In the genomic region with DNA sequence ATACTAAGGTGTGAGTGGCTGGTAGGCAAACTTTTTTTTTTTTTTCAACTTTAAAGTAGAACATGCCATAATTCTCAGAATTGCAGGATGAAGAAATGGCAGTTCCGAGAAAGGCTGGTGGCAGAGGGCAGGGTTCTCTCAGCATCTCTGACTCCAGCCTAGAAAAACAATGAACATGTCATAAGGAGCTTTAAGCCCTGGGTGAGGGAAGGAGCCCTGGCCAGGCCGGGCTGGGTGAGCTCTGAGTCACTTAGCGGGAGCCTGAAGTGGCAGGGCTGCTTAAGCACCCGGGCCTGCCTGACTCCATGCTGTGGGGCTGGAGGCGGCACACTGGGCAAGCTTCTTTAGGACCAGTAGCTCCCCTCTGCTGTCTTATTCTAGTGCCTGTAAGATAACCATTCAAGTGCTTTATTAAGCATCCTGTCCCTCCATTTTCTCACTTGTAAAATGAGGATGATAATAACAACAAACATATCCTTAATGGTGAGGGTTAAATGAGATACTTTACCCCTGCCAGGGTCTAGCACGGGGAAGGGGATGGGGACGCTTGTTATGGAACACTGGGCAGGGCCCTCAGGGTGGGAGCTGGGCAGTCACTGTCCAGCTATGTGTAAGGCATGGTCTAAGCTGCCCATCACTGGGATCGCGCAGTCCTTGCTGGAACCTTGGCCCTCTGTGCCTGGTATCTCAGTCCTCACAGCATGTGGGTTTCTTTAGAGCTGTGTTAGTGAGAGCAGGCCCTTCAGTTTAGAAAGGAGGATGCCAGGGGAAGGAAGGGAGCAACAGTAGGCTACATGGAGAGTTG, we compare ENCODE assay signal across 10 cellular contexts. TPM values are rescaled to one million over a fixed set of nuclear protein-coding genes. Genes with fewer than 3 reads are reported as not detected.
DNase-seq lines count a peak whose midpoint lies in the region; ATAC-seq, FAIRE-seq and TF ChIP-seq lines count a peak whose summit lies in the region.
"Had no signal": no experiment of that assay in that cellular context is flagged by ENCODE, and none has a peak within 500 bp of the region (broad histone marks: within the 10 kb centered on the region; RNA-seq: fewer than 3 reads in every experiment).

No MANE protein-coding gene starts in this region.

- no peak for FAIRE-seq in GM19239 (lab: Jason Lieb, UNC)

- no peaks in the 10 kb centered on the region for H4K20me1 ChIP-seq in GM23338 (replicated peaks; ENCODE audit: insufficient read depth)

- no peak overlapping the region for H2AFZ ChIP-seq in GM23338

- peaks cover 12% of the 10 kb centered on the region for H3K36me3 ChIP-seq in right atrium auricular region
- H3K36me3 ChIP-seq in upper lobe of right lung, result peaks cover 15% of the 10 kb centered on the region
- no peaks in the 10 kb centered on the region; the same call in 1 of the 2 replicates for H3K36me3 ChIP-seq in GM23338 (ENCODE audit: insufficient read depth)

- H3K27ac ChIP-seq in right atrium auricular region (peak overlapping the region in 1 of 2 donors; percentile 41), upper lobe of right lung (peak overlapping the region; percentile 24), GM23338 (ENCODE audit: low read depth) (no peak overlapping the region)

- peak; percentile 89 for ATAC-seq in upper lobe of right lung
- ATAC-seq in HG03095 (IDR thresholded peaks at IDR 0.05; ENCODE audit: unreplicated experiment), result no peak
- no peak for ATAC-seq in GM23338

- H3K4me3 Mint-ChIP-seq in GM23338, result no peak overlapping the region
- H3K4me3 Mint-ChIP-seq: IgD-negative memory B cell, T-cell had no signal

- H3K27me3 Mint-ChIP-seq in GM23338 (ENCODE audit: insufficient read depth, low read depth, poor library complexity), result peaks cover 8% of the 10 kb centered on the region

- no peaks in the 10 kb centered on the region for H3K9me3 Mint-ChIP-seq in GM23338
- H3K9me3 Mint-ChIP-seq: IgD-negative memory B cell, T-cell had no signal

- no peak for TF ChIP-seq CTCF in right atrium auricular region (IDR thresholded peaks at IDR 0.05)
- TF ChIP-seq CTCF in fibroblast of mammary gland (conservative IDR thresholded peaks at IDR 0.05; ENCODE audit: control insufficient read depth, insufficient read depth, low read depth, low read length), result no peak
- no peak for TF ChIP-seq CTCF in upper lobe of right lung (IDR thresholded peaks at IDR 0.05)
- no peak for TF ChIP-seq CTCF in GM23338 (conservative IDR thresholded peaks at IDR 0.05; ENCODE audit: low read depth in 2 of 2)

- no peaks in the 10 kb centered on the region for H3K9me2 ChIP-seq in GM23338 (ENCODE audit: insufficient read depth)

- no peaks in the 10 kb centered on the region for H3K9me3 ChIP-seq in right atrium auricular region
- no peaks in the 10 kb centered on the region for H3K9me3 ChIP-seq in upper lobe of right lung

- no peaks in the 10 kb centered on the region for H3K27me3 ChIP-seq in right atrium auricular region
- H3K27me3 ChIP-seq in upper lobe of right lung, result no peaks in the 10 kb centered on the region
- H3K27me3 ChIP-seq in GM23338 (ENCODE audit: insufficient read depth), result no peaks in the 10 kb centered on the region

- no peaks in the 10 kb centered on the region for H3K79me2 ChIP-seq in GM23338 (replicated peaks; ENCODE audit: insufficient read depth)

- intact Hi-C loops in cardiac septum (cut with DNase I) (no loop called here), upper lobe of right lung (cut with DNase I) (no loop called here)

- DNase-seq in right atrium auricular region (ENCODE audit: low spot score) (peak; percentile 76), cardiac septum (ENCODE audit: low spot score) (no peak), UCSD-AML1 (lab: John Stamatoyannopoulos, UW; ENCODE audit: unreplicated experiment) (peak; percentile 53), fibroblast of mammary gland (ENCODE audit: low read depth) (peak; percentile 73), upper lobe of right lung (peak; percentile 84), GM19239 (ENCODE audit: insufficient read length, low spot score) (no peak), GM23338 (ENCODE audit: low spot score) (no peak)
- DNase-seq: T-cell had no signal

- no peaks in the 10 kb centered on the region for H3F3A ChIP-seq in GM23338 (replicated peaks; ENCODE audit: low read depth)

- peaks cover 12% of the 10 kb centered on the region for H3K4me1 Mint-ChIP-seq in GM23338

- no peak overlapping the region for H3K4me2 ChIP-seq in GM23338

- no peak overlapping the region for H3K27ac Mint-ChIP-seq in GM23338

- H3K4me1 ChIP-seq in right atrium auricular region (peaks cover 0 to 69% of the 10 kb centered on the region in 2 donors), upper lobe of right lung (peaks cover 65% of the 10 kb centered on the region), GM23338 (ENCODE audit: insufficient read depth) (peaks cover 5% of the 10 kb centered on the region; the same call in 1 of the 2 replicates)

- H3K4me3 ChIP-seq in right atrium auricular region (no peak overlapping the region), fibroblast of mammary gland (ENCODE audit: control insufficient read depth, low read depth, low read length) (no peak overlapping the region), upper lobe of right lung (no peak overlapping the region), GM23338 (no peak overlapping the region)

- peaks cover 3% of the 10 kb centered on the region; the same call in 1 of the 3 replicates for H3K36me3 Mint-ChIP-seq in GM23338 (ENCODE audit: low read depth)
- H3K36me3 Mint-ChIP-seq: IgD-negative memory B cell, T-cell had no signal

TF ChIP-seq in GM23338, 12 proteins besides CTCF, POLR2A, EP300 and RAD21 (continues in another document):
- TF ChIP-seq, protein P1, sequence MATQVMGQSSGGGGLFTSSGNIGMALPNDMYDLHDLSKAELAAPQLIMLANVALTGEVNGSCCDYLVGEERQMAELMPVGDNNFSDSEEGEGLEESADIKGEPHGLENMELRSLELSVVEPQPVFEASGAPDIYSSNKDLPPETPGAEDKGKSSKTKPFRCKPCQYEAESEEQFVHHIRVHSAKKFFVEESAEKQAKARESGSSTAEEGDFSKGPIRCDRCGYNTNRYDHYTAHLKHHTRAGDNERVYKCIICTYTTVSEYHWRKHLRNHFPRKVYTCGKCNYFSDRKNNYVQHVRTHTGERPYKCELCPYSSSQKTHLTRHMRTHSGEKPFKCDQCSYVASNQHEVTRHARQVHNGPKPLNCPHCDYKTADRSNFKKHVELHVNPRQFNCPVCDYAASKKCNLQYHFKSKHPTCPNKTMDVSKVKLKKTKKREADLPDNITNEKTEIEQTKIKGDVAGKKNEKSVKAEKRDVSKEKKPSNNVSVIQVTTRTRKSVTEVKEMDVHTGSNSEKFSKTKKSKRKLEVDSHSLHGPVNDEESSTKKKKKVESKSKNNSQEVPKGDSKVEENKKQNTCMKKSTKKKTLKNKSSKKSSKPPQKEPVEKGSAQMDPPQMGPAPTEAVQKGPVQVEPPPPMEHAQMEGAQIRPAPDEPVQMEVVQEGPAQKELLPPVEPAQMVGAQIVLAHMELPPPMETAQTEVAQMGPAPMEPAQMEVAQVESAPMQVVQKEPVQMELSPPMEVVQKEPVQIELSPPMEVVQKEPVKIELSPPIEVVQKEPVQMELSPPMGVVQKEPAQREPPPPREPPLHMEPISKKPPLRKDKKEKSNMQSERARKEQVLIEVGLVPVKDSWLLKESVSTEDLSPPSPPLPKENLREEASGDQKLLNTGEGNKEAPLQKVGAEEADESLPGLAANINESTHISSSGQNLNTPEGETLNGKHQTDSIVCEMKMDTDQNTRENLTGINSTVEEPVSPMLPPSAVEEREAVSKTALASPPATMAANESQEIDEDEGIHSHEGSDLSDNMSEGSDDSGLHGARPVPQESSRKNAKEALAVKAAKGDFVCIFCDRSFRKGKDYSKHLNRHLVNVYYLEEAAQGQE (IDR thresholded peaks at IDR 0.05; ENCODE audit: unreplicated experiment), result no peak
- TF ChIP-seq ZNF114 (CRISPR knock-in tag; IDR thresholded peaks at IDR 0.05) (no peak), EZH2 (IDR thresholded peaks at IDR 0.05; ENCODE audit: low read depth, unreplicated experiment) (no peak), STAT1 (IDR thresholded peaks at IDR 0.05; ENCODE audit: unreplicated experiment) (no peak)
- TF ChIP-seq, protein P2, sequence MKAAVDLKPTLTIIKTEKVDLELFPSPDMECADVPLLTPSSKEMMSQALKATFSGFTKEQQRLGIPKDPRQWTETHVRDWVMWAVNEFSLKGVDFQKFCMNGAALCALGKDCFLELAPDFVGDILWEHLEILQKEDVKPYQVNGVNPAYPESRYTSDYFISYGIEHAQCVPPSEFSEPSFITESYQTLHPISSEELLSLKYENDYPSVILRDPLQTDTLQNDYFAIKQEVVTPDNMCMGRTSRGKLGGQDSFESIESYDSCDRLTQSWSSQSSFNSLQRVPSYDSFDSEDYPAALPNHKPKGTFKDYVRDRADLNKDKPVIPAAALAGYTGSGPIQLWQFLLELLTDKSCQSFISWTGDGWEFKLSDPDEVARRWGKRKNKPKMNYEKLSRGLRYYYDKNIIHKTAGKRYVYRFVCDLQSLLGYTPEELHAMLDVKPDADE (IDR thresholded peaks at IDR 0.05), result no peak

RNA-seq across cellular contexts. Expression of a gene that starts 18.4 kb away (rescaled TPM):
- total RNA-seq in right atrium auricular region (100 to 1,000 TPM in 1 of 2 donors, 10 to 100 TPM in 1; 20.8 to 104 TPM), cardiac septum (50.2 TPM), upper lobe of right lung (167 TPM)
- total RNA-seq in GM23338 (2014; rRNA removed; shearing (Covaris generic)), result 11.9 and 15.7 TPM in 2 replicates
- 1.6 and 2.1 TPM in 2 replicates for polyA plus RNA-seq in GM23338 (2016; fragmentation: Nextera tagmentation; extraction: Ambion mirVana)
- polyA plus RNA-seq: IgD-negative memory B cell had no signal

Comparison
In these comparisons a context has a peak if more than half of its experiments do, and no peak if none do; other contexts are left out.
1. DNase-seq: peak in right atrium auricular region (single experiment), UCSD-AML1 (single experiment), fibroblast of mammary gland (single experiment) and upper lobe of right lung (single experiment); none in cardiac septum (single experiment), GM19239 (single experiment) and GM23338 (single experiment).